In genomic region chr6:71250050-71250689, GRCh38 we compare ENCODE assay signal across 11 cellular contexts. TPM values are rescaled to one million over a fixed set of nuclear protein-coding genes. Genes with fewer than 3 reads are reported as not detected.
A peak's percentile ranks its signal among the peaks of the same experiment; 100 is the strongest.
DNase-seq lines count a peak whose midpoint lies in the region; ATAC-seq and TF ChIP-seq lines count a peak whose summit lies in the region.
"Had no signal": no experiment of that assay in that cellular context is flagged by ENCODE, and none has a peak within 500 bp of the region (broad histone marks: within the 10 kb centered on the region; RNA-seq: fewer than 3 reads in every experiment).

No MANE protein-coding gene starts in this region.

- intact Hi-C loops in ascending aorta (cut with DNase I), result loop anchor here (5.0 kb wide), 1 partner anchor 102 kb away; no protein-coding TSS in a partner anchor
- intact Hi-C loops in activated T-helper 1 cell treated with anti-CD3 and anti-CD28 coated beads, Interleukin-12 subunit alpha, Interleukin-12 subunit beta, Interleukin-2, Interleukin-4 antibody, amounts not matched to agents 30 ng/mL and 10 ng/mL and 1 ng/mL, durations not matched to agents 14 hours and 24 hours and 36 hours (cut with micrococcal nuclease), result no loop called here

- no peak overlapping the region for H3K27ac Mint-ChIP-seq in activated T-helper 1 cell treated with anti-CD3 and anti-CD28 coated beads, Interleukin-12 subunit alpha, Interleukin-12 subunit beta, Interleukin-2, Interleukin-4 antibody, amounts not matched to agents 30 ng/mL and 10 ng/mL and 1 ng/mL, durations not matched to agents 14 hours and 24 hours and 36 hours
- H3K27ac Mint-ChIP-seq: natural killer cell had no signal

- peaks cover 4% of the 10 kb centered on the region for H3K27me3 Mint-ChIP-seq in activated T-helper 1 cell treated with anti-CD3 and anti-CD28 coated beads, Interleukin-12 subunit alpha, Interleukin-12 subunit beta, Interleukin-2, Interleukin-4 antibody, amounts not matched to agents 30 ng/mL and 10 ng/mL and 1 ng/mL, durations not matched to agents 14 hours and 24 hours and 36 hours (ENCODE audit: insufficient read depth)

- peaks cover 0 to 7% of the 10 kb centered on the region in 2 donors for H3K4me1 ChIP-seq in ascending aorta

- no peak for TF ChIP-seq CTCF in ascending aorta (IDR thresholded peaks at IDR 0.05)

- H3K9me3 Mint-ChIP-seq in activated T-helper 1 cell treated with anti-CD3 and anti-CD28 coated beads, Interleukin-12 subunit alpha, Interleukin-12 subunit beta, Interleukin-2, Interleukin-4 antibody, amounts not matched to agents 30 ng/mL and 10 ng/mL and 1 ng/mL, durations not matched to agents 14 hours and 24 hours and 36 hours, result no peaks in the 10 kb centered on the region
- H3K9me3 Mint-ChIP-seq: natural killer cell had no signal

- H3K9me3 ChIP-seq in ascending aorta, result no peaks in the 10 kb centered on the region

- H3K4me1 Mint-ChIP-seq in activated T-helper 1 cell treated with anti-CD3 and anti-CD28 coated beads, Interleukin-12 subunit alpha, Interleukin-12 subunit beta, Interleukin-2, Interleukin-4 antibody, amounts not matched to agents 30 ng/mL and 10 ng/mL and 1 ng/mL, durations not matched to agents 14 hours and 24 hours and 36 hours (ENCODE audit: low read depth), result no peaks in the 10 kb centered on the region

- peak overlapping the region; percentile 48 to 82 for H3K27ac ChIP-seq in ascending aorta
- peak overlapping the region; percentile 56 for H3K27ac ChIP-seq in substantia nigra (ENCODE audit: low read depth, low read length, poor library complexity, severe bottlenecking)

- no peaks in the 10 kb centered on the region for H3K27me3 ChIP-seq in ascending aorta

- H3K4me3 ChIP-seq in ascending aorta, result no peak overlapping the region

- no peaks in the 10 kb centered on the region for H3K36me3 ChIP-seq in ascending aorta

- no peak for ATAC-seq in activated CD4-positive, CD25-positive, alpha-beta regulatory T cell treated with anti-CD3 and anti-CD28 coated beads, Interleukin-2, amount 50 U/mL, for 24 hours

- no peaks in the 10 kb centered on the region for H3K36me3 Mint-ChIP-seq in activated T-helper 1 cell treated with anti-CD3 and anti-CD28 coated beads, Interleukin-12 subunit alpha, Interleukin-12 subunit beta, Interleukin-2, Interleukin-4 antibody, amounts not matched to agents 30 ng/mL and 10 ng/mL and 1 ng/mL, durations not matched to agents 14 hours and 24 hours and 36 hours (ENCODE audit: low read depth)
- H3K36me3 Mint-ChIP-seq: natural killer cell had no signal

- no peak overlapping the region for H3K4me3 Mint-ChIP-seq in activated T-helper 1 cell treated with anti-CD3 and anti-CD28 coated beads, Interleukin-12 subunit alpha, Interleukin-12 subunit beta, Interleukin-2, Interleukin-4 antibody, amounts not matched to agents 30 ng/mL and 10 ng/mL and 1 ng/mL, durations not matched to agents 14 hours and 24 hours and 36 hours
- H3K4me3 Mint-ChIP-seq: natural killer cell had no signal

- DNase-seq in HT1080 (ENCODE audit: low read depth) (peak; percentile 82), ascending aorta (ENCODE audit: low spot score in 2 of 2) (no peak), iris pigment epithelial cell (ENCODE audit: low read depth) (peak; percentile 94), substantia nigra (lab: John Stamatoyannopoulos, UW) (peak in 1 of 49 donors; percentile 10), NCI-H446 (lab: John Stamatoyannopoulos, UW) (no peak), mucosa of gallbladder (ENCODE audit: low spot score) (no peak)
- DNase-seq in activated T-helper 1 cell treated with anti-CD3 and anti-CD28 coated beads, Interleukin-12 subunit alpha, Interleukin-12 subunit beta, Interleukin-2, Interleukin-4 antibody, amounts not matched to agents 30 ng/mL and 10 ng/mL and 1 ng/mL, durations not matched to agents 14 hours and 24 hours and 36 hours (ENCODE audit: low spot score), result no peak
- DNase-seq: activated T-cell treated with anti-CD3 and anti-CD28 coated beads, Interleukin-2, amount 50 U/mL, for 1 hour; natural killer cell; NCI-H2029 had no signal

RNA-seq across cellular contexts. Expression of gene OGFRL1, which starts 38.4 kb away (rescaled TPM):
- total RNA-seq in HT1080 (2014; rRNA removed; shearing (Covaris generic)), result 26.9 and 27.7 TPM in 2 replicates
- polyA plus RNA-seq in HT1080 (2015; cell fraction: cytosol; rRNA removed), result 21.1 and 27.6 TPM in 2 replicates
- polyA plus RNA-seq in HT1080 (2015; cell fraction: nucleus; rRNA removed), result 16.4 and 17.4 TPM in 2 replicates
- total RNA-seq in ascending aorta (14.6 TPM), mucosa of gallbladder (17.8 TPM)
- total RNA-seq in activated T-helper 1 cell treated with anti-CD3 and anti-CD28 coated beads, Interleukin-12 subunit alpha, Interleukin-12 subunit beta, Interleukin-2, Interleukin-4 antibody, amounts not matched to agents 30 ng/mL and 10 ng/mL and 1 ng/mL, durations not matched to agents 14 hours and 24 hours and 36 hours, result 4.2 and 4.8 TPM in 2 replicates

Comparison
In these comparisons a context has a peak if more than half of its experiments do, and no peak if none do; other contexts are left out.
1. DNase-seq: peak in HT1080 (single experiment) and iris pigment epithelial cell (single experiment); none in ascending aorta (0 of 2), activated T-helper 1 cell treated with anti-CD3 and anti-CD28 coated beads, Interleukin-12 subunit alpha, Interleukin-12 subunit beta, Interleukin-2, Interleukin-4 antibody, amounts not matched to agents 30 ng/mL and 10 ng/mL and 1 ng/mL, durations not matched to agents 14 hours and 24 hours and 36 hours (single experiment), NCI-H446 (0 of 2) and mucosa of gallbladder (single experiment).